In the genomic region with DNA sequence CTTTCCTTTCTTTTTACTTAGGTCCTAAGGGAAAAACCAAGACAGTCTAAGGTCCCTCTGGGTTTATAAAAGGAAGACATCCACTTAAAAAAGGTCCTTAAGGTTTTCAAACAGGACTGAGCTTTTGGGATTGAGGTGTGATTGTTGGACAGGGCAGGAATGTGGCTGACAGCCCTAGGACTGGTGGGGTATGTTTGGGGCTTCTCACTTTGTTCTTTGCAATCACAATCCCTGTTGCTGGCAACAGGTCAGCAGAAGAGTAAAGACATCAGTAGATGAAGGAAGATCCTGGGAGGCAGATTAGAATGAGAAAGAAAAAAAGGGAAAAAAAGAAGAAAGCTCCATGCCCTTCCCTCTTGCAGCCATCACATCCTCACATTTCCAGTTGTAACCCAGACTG, we compare ENCODE assay signal across 26 cellular contexts.
"Had no signal": no experiment of that assay in that cellular context is flagged by ENCODE, and none has a peak within 500 bp of the region (broad histone marks: within the 10 kb centered on the region; RNA-seq: fewer than 3 reads in every experiment).

No MANE protein-coding gene starts in this region.

- H3K36me3 Mint-ChIP-seq: immature natural killer cell; naive B cell; stimulated activated effector memory CD8-positive, alpha-beta T cell treated with anti-CD3 and anti-CD28 coated beads, Interleukin-12 subunit alpha, Interleukin-12 subunit beta, amount 100 ng/mL, for 72 hours had no signal

- H3K4me3 ChIP-seq: cardiac muscle cell, heart right ventricle, lower lobe of right lung, mucosa of descending colon, stomach, suprapubic skin, transverse colon, uterus had no signal

- H3K9me3 Mint-ChIP-seq: activated B cell treated with CpG ODN at 0.5 μM for 24 hours; activated T-cell treated with anti-CD3 and anti-CD28 coated beads, Interleukin-2, amount 50 U/mL, for 4 hours; activated T-helper 2 cell treated with anti-CD3 and anti-CD28 coated beads, Interferon-gamma antibody, Interleukin-2, Interleukin-4, amounts not matched to agents 10 μg/mL and 5 μg/mL and 100 μg/mL, durations not matched to agents 14 hours and 24 hours and 36 hours; stimulated activated effector memory CD8-positive, alpha-beta T cell treated with anti-CD3 and anti-CD28 coated beads, Interleukin-12 subunit alpha, Interleukin-12 subunit beta, amount 100 ng/mL, for 72 hours had no signal

- H3K4me1 ChIP-seq: stomach, uterus had no signal

- DNase-seq: activated B cell treated with CpG ODN at 0.5 μM for 24 hours; activated CD4-positive, alpha-beta T cell treated with anti-CD3 and anti-CD28 coated beads for 4 hours; activated CD4-positive, alpha-beta T cell treated with anti-CD3 and anti-CD28 coated beads, Interleukin-2, amount 50 U/mL, for 48 hours; activated CD8-positive, alpha-beta memory T cell treated with anti-CD3 and anti-CD28 coated beads, Interleukin-2, amount 50 U/mL, for 48 hours; activated naive CD4-positive, alpha-beta T cell treated with Interleukin-2 at 50 U/mL for 16 hours; activated T-cell treated with anti-CD3 and anti-CD28 coated beads, Interleukin-2, amount 50 U/mL, for 4 hours; amygdala; erythroblast; foreskin fibroblast; heart right ventricle; immature natural killer cell; lower lobe of right lung; mesendoderm; mucosa of descending colon; naive B cell; small intestine; stimulated activated CD4-positive, alpha-beta T cell treated with anti-CD3 and anti-CD28 coated beads, Interleukin-2, amount 100 ng/mL, for 24 hours; stomach; T-helper 9 cell; transverse colon; uterus had no signal

- H3K27ac Mint-ChIP-seq: activated B cell treated with CpG ODN at 0.5 μM for 24 hours; activated T-helper 2 cell treated with anti-CD3 and anti-CD28 coated beads, Interferon-gamma antibody, Interleukin-2, Interleukin-4, amounts not matched to agents 10 μg/mL and 5 μg/mL and 100 μg/mL, durations not matched to agents 14 hours and 24 hours and 36 hours; immature natural killer cell; naive B cell; stimulated activated effector memory CD8-positive, alpha-beta T cell treated with anti-CD3 and anti-CD28 coated beads, Interleukin-12 subunit alpha, Interleukin-12 subunit beta, amount 100 ng/mL, for 72 hours had no signal

- H3K4me1 Mint-ChIP-seq: activated B cell treated with CpG ODN at 0.5 μM for 24 hours; immature natural killer cell; stimulated activated effector memory CD8-positive, alpha-beta T cell treated with anti-CD3 and anti-CD28 coated beads, Interleukin-12 subunit alpha, Interleukin-12 subunit beta, amount 100 ng/mL, for 72 hours had no signal

- ATAC-seq: activated T-cell treated with anti-CD3 and anti-CD28 coated beads, Interleukin-2, amount 50 U/mL, for 4 hours; lower lobe of right lung; mucosa of descending colon; sciatic nerve; stimulated activated effector memory CD8-positive, alpha-beta T cell treated with anti-CD3 and anti-CD28 coated beads, Interleukin-12 subunit alpha, Interleukin-12 subunit beta, amount 100 ng/mL, for 72 hours had no signal

- H3K27ac ChIP-seq: cardiac muscle cell, heart right ventricle, lower lobe of right lung, stomach, suprapubic skin, uterus had no signal

- H3K9me3 ChIP-seq: heart right ventricle, lower lobe of right lung, mucosa of descending colon, stomach, suprapubic skin, transverse colon, uterus had no signal

- H3K4me3 Mint-ChIP-seq: activated B cell treated with CpG ODN at 0.5 μM for 24 hours; activated T-cell treated with anti-CD3 and anti-CD28 coated beads, Interleukin-2, amount 50 U/mL, for 4 hours; immature natural killer cell; naive B cell; stimulated activated effector memory CD8-positive, alpha-beta T cell treated with anti-CD3 and anti-CD28 coated beads, Interleukin-12 subunit alpha, Interleukin-12 subunit beta, amount 100 ng/mL, for 72 hours had no signal

- H3K36me3 ChIP-seq: cardiac muscle cell, heart right ventricle, lower lobe of right lung, stomach, suprapubic skin, transverse colon, uterus had no signal

- H3K27me3 ChIP-seq: cardiac muscle cell, heart right ventricle, stomach, suprapubic skin, transverse colon, uterus had no signal
